In genomic region chr1:23380719-23381118, GRCh38 we compare ENCODE assay signal across 23 cellular contexts. TPM values are rescaled to one million over a fixed set of nuclear protein-coding genes. Genes with fewer than 3 reads are reported as not detected.
DNase-seq lines count a peak whose midpoint lies in the region; ATAC-seq and TF ChIP-seq lines count a peak whose summit lies in the region.
"Had no signal": no experiment of that assay in that cellular context is flagged by ENCODE, and none has a peak within 500 bp of the region (broad histone marks: within the 10 kb centered on the region; RNA-seq: fewer than 3 reads in every experiment).

No MANE protein-coding gene starts in this region.

- in situ Hi-C loops in Panc1 (cut with HindIII; ENCODE audit: low pct_unique_long_range_greater_than_20kb, low sequenced_read_pairs), result no loop called here

- WGBS in endodermal cell (ENCODE audit: insufficient coverage in 1 of 2, insufficient read length in 1 of 2), 2 experiments, result 69 to 82% methylated on average over 3 to 4 of the region's 5 CpGs
- WGBS in psoas muscle, 3 donors, result 33 to 38% (median 36%) methylated on average over 5 of the region's 5 CpGs

- BruUV-seq in Panc1 (replicated peaks; lab: Mats Ljungman, UMichigan), result no TSS peak

- POLR2A ChIA-PET in Panc1 (lab: Charles Lee), result no interaction called here

- H3K9me3 Mint-ChIP-seq in endodermal cell, result peaks cover 4% of the 10 kb centered on the region
- H3K9me3 Mint-ChIP-seq: CD4-positive, alpha-beta memory T cell had no signal

- H3K4me1 ChIP-seq in Panc1 (ENCODE audit: control insufficient read depth, insufficient read depth, low read length) (peaks cover 15% of the 10 kb centered on the region), endodermal cell (ENCODE audit: control insufficient read depth, insufficient read depth, low read length) (peaks cover 6% of the 10 kb centered on the region), psoas muscle (peaks cover 12% of the 10 kb centered on the region)

- H3K27me3 ChIP-seq in Panc1 (ENCODE audit: control insufficient read depth, insufficient read depth, low read length), result no peaks in the 10 kb centered on the region
- no peaks in the 10 kb centered on the region for H3K27me3 ChIP-seq in endodermal cell (ENCODE audit: control insufficient read depth, insufficient read depth, low read length, poor library complexity, severe bottlenecking)
- H3K27me3 ChIP-seq in psoas muscle (ENCODE audit: insufficient read depth in 3 of 3, low read length in 2 of 3), result no peaks in the 10 kb centered on the region
- H3K27me3 ChIP-seq: BLaER1 treated with 17β-estradiol and CSF1 and Interleukin-3, amounts not matched to agents 10 nM and 100 nM; MG63 had no signal

- peaks cover 6% of the 10 kb centered on the region for H3K36me3 Mint-ChIP-seq in endodermal cell (ENCODE audit: low read depth)

- H3K27ac Mint-ChIP-seq in endodermal cell, result no peak overlapping the region

- peaks cover 14% of the 10 kb centered on the region for H3K4me1 Mint-ChIP-seq in endodermal cell
- H3K4me1 Mint-ChIP-seq: CD4-positive, alpha-beta memory T cell had no signal

- CTCF ChIA-PET in Panc1 (lab: Charles Lee), result no interaction called here

- no peak for ATAC-seq in Panc1
- ATAC-seq in psoas muscle, result no peak
- no peak for ATAC-seq in HG02870 (IDR thresholded peaks at IDR 0.05; ENCODE audit: unreplicated experiment)
- no peak for ATAC-seq in GM21528 (IDR thresholded peaks at IDR 0.05; ENCODE audit: low FRiP score, unreplicated experiment)
- ATAC-seq in GM21360 (IDR thresholded peaks at IDR 0.05; ENCODE audit: unreplicated experiment), result no peak

- no peak overlapping the region for H3K9ac ChIP-seq in endodermal cell (ENCODE audit: extremely low read depth, low read length, poor library complexity, severe bottlenecking)
- H3K9ac ChIP-seq: BLaER1 treated with 17β-estradiol and CSF1 and Interleukin-3, amounts not matched to agents 10 nM and 100 nM had no signal

- no peak overlapping the region for H3K4me3 Mint-ChIP-seq in endodermal cell
- H3K4me3 Mint-ChIP-seq: CD4-positive, alpha-beta memory T cell had no signal

- H3K36me3 ChIP-seq in Panc1 (ENCODE audit: control insufficient read depth, insufficient read depth, low read length), result no peaks in the 10 kb centered on the region
- H3K36me3 ChIP-seq in endodermal cell (ENCODE audit: control insufficient read depth, insufficient read depth, low read length), result no peaks in the 10 kb centered on the region
- H3K36me3 ChIP-seq in psoas muscle (ENCODE audit: insufficient read depth in 1 of 2, low read depth in 1 of 2), result peaks cover 0 to 45% of the 10 kb centered on the region in 2 donors
- H3K36me3 ChIP-seq: BLaER1 treated with 17β-estradiol and CSF1 and Interleukin-3, amounts not matched to agents 10 nM and 100 nM; MG63 had no signal

- H3K27ac ChIP-seq in Panc1 (ENCODE audit: low read length) (peak overlapping the region; percentile 29; the same call in 1 of the 2 replicates), endodermal cell (ENCODE audit: low read depth, low read length) (no peak overlapping the region), psoas muscle (peak overlapping the region; percentile 9)
- H3K27ac ChIP-seq: BLaER1 treated with 17β-estradiol and CSF1 and Interleukin-3, amounts not matched to agents 10 nM and 100 nM; PC-9 had no signal

- H3K27me3 Mint-ChIP-seq in endodermal cell (ENCODE audit: insufficient read depth), result peaks cover 61% of the 10 kb centered on the region
- H3K27me3 Mint-ChIP-seq: CD4-positive, alpha-beta memory T cell had no signal

- TF ChIP-seq CTCF in AG10803 (conservative IDR thresholded peaks at IDR 0.05; ENCODE audit: low read length) (no peak), Panc1 (IDR thresholded peaks at IDR 0.05) (no peak), endodermal cell (conservative IDR thresholded peaks at IDR 0.05) (no peak), psoas muscle (IDR thresholded peaks at IDR 0.05) (no peak)

- DNase-seq in AG10803 (ENCODE audit: low read depth), result peak; percentile 69
- DNase-seq in Panc1 (ENCODE audit: low read depth, low spot score), result no peak
- DNase-seq in endodermal cell, result peak; percentile 28
- DNase-seq in psoas muscle, result no peak
- DNase-seq: AML-193; Caco-2; CD4-positive, alpha-beta memory T cell; H7; MG63; NCI-H1105 treated with DMSO at 0.1 percent for 48 hours; NCI-H146; NCI-H1930; NCI-H446; NCI-H526; NCI-H82; NK-92 treated with Interleukin-12 subunit alpha and Interleukin-12 subunit beta, amount 100 ng/mL, for 24 hours; PC-9; RPMI8226; SHP77 had no signal

- intact Hi-C loops in Panc1 (cut with micrococcal nuclease; ENCODE audit: unreplicated experiment), result no loop called here
- intact Hi-C loops in psoas muscle (cut with DNase I), result no loop called here

- H3K9me3 ChIP-seq in Panc1 (ENCODE audit: control insufficient read depth, insufficient read depth, low read depth, low read length) (no peaks in the 10 kb centered on the region), endodermal cell (ENCODE audit: control insufficient read depth, low read length) (no peaks in the 10 kb centered on the region), psoas muscle (no peaks in the 10 kb centered on the region)
- H3K9me3 ChIP-seq: Caco-2, MG63 had no signal

- H3K4me3 ChIP-seq in AG10803 (ENCODE audit: low read length), result no peak overlapping the region
- no peak overlapping the region for H3K4me3 ChIP-seq in Panc1 (ENCODE audit: low read depth in 2 of 2, low read length in 2 of 2)
- H3K4me3 ChIP-seq in endodermal cell (ENCODE audit: low read length), result no peak overlapping the region
- no peak overlapping the region for H3K4me3 ChIP-seq in psoas muscle
- H3K4me3 ChIP-seq: BLaER1 treated with 17β-estradiol and CSF1 and Interleukin-3, amounts not matched to agents 10 nM and 100 nM; MG63; PC-9 had no signal

RNA-seq across cellular contexts. Expression of gene ZNF436, which starts 11.1 kb away (rescaled TPM):
- total RNA-seq in Panc1 (2021; ENCODE audit: unreplicated experiment) (16.0 TPM), endodermal cell (10 to 100 TPM in 1 of 2 donors, 1 to 10 TPM in 1; 8.9 to 10.3 TPM), psoas muscle (10 to 100 TPM in 1 of 4 donors, 1 to 10 TPM in 3; 6.8 to 11.5 (median 8.6) TPM)
- 8.0 TPM for polyA plus RNA-seq in Panc1 (2012; ENCODE audit: insufficient read length)
- 10.1 TPM for polyA plus RNA-seq in endodermal cell (2013, experiment 1 of 2)
- polyA plus RNA-seq in endodermal cell (2013, experiment 2 of 2), result 9.5 TPM
- polyA plus RNA-seq in psoas muscle, result 1 to 10 TPM; 2.2 to 7.2 (median 3.1) TPM

RNA-seq across cellular contexts. Expression of gene HNRNPR, which starts 36.6 kb away (rescaled TPM):
- total RNA-seq in Panc1 (2021; ENCODE audit: unreplicated experiment) (173 TPM), endodermal cell (100 to 1,000 TPM; 187 to 210 TPM), psoas muscle (10 to 100 TPM; 39.8 to 81.0 (median 71.4) TPM)
- polyA plus RNA-seq in Panc1 (2012; ENCODE audit: insufficient read length), result 117 TPM
- 247 TPM for polyA plus RNA-seq in endodermal cell (2013, experiment 1 of 2)
- 229 TPM for polyA plus RNA-seq in endodermal cell (2013, experiment 2 of 2)
- polyA plus RNA-seq in psoas muscle, result 100 to 1,000 TPM in 1 of 3 donors, 10 to 100 TPM in 2; 46.3 to 107 (median 94.0) TPM

RNA-seq across cellular contexts. Expression of gene TCEA3, which starts 43.8 kb away (rescaled TPM):
- 8.3 TPM for total RNA-seq in Panc1 (2021; ENCODE audit: unreplicated experiment)
- polyA plus RNA-seq in Panc1 (2012; ENCODE audit: insufficient read length), result 17.2 TPM
- 1 to 10 TPM; 4.0 to 4.7 TPM for total RNA-seq in endodermal cell
- 2.4 TPM for polyA plus RNA-seq in endodermal cell (2013, experiment 1 of 2)
- polyA plus RNA-seq in endodermal cell (2013, experiment 2 of 2), result 2.2 TPM
- 100 to 1,000 TPM; 140 to 200 (median 170) TPM for total RNA-seq in psoas muscle
- polyA plus RNA-seq in psoas muscle, result 100 to 1,000 TPM in 2 of 3 donors, 10 to 100 TPM in 1; 70.2 to 301 (median 195) TPM

Comparison
In these comparisons a context has a peak if more than half of its experiments do, and no peak if none do; other contexts are left out.
1. DNase-seq: peak in AG10803 (single experiment) and endodermal cell (single experiment); none in Panc1 (single experiment) and psoas muscle (0 of 2).
2. RNA of gene TCEA3, which starts 43.8 kb away (total RNA-seq): 140 to 200 TPM in psoas muscle; 8.3 TPM in Panc1 (single experiment) and 4.0 to 4.7 TPM in endodermal cell; every median in the first group is over 10 times any median in the second.